In genomic region chr2:16608661-16609643, GRCh38 we compare ENCODE assay signal across 1 cellular context.
A peak's percentile ranks its signal among the peaks of the same experiment; 100 is the strongest.
TF ChIP-seq lines count a peak whose summit lies in the region.

No MANE protein-coding gene starts in this region.

TF ChIP-seq in HepG2, 621 proteins besides CTCF, POLR2A, EP300 and RAD21 (continued from another document):
- TF ChIP-seq, protein P1, sequence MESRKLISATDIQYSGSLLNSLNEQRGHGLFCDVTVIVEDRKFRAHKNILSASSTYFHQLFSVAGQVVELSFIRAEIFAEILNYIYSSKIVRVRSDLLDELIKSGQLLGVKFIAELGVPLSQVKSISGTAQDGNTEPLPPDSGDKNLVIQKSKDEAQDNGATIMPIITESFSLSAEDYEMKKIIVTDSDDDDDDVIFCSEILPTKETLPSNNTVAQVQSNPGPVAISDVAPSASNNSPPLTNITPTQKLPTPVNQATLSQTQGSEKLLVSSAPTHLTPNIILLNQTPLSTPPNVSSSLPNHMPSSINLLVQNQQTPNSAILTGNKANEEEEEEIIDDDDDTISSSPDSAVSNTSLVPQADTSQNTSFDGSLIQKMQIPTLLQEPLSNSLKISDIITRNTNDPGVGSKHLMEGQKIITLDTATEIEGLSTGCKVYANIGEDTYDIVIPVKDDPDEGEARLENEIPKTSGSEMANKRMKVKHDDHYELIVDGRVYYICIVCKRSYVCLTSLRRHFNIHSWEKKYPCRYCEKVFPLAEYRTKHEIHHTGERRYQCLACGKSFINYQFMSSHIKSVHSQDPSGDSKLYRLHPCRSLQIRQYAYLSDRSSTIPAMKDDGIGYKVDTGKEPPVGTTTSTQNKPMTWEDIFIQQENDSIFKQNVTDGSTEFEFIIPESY (CRISPR knock-in tag; IDR thresholded peaks at IDR 0.05): no peak
- TF ChIP-seq ZFY (CRISPR knock-in tag; IDR thresholded peaks at IDR 0.05) (0 out of 2 replicates have a peak, but pooled peaks have one; percentile 19), PHF8 (CRISPR knock-in tag; IDR thresholded peaks at IDR 0.05) (peak; percentile 27; the same call in 1 of the 2 replicates), ZNF619 (CRISPR knock-in tag; IDR thresholded peaks at IDR 0.05) (peak; percentile 60; the same call in 1 of the 2 replicates), RBAK (CRISPR knock-in tag; IDR thresholded peaks at IDR 0.05) (no peak), NFYB (CRISPR knock-in tag; IDR thresholded peaks at IDR 0.05) (no peak), ZNF883 (CRISPR knock-in tag; IDR thresholded peaks at IDR 0.05; ENCODE audit: not compliant biosample characterization) (peak; percentile 66), ZNF256 (CRISPR knock-in tag; conservative IDR thresholded peaks at IDR 0.05) (0 out of 2 replicates have a peak, but pooled peaks have one; percentile 34), STAT6 (CRISPR knock-in tag; IDR thresholded peaks at IDR 0.05; ENCODE audit: borderline replicate concordance) (0 out of 2 replicates have a peak, but pooled peaks have one; percentile 34), MAFK (conservative IDR thresholded peaks at IDR 0.05 in 1 of 2, IDR thresholded peaks at IDR 0.05 in 1 of 2; ENCODE audit: low read length in 2 of 2) (peak; percentile 87 to 91), ZNF280B (CRISPR knock-in tag; IDR thresholded peaks at IDR 0.05; ENCODE audit: borderline replicate concordance) (peak; percentile 70), ZNF687 (CRISPR knock-in tag; IDR thresholded peaks at IDR 0.05) (peak; percentile 59), ISL2 (CRISPR knock-in tag; IDR thresholded peaks at IDR 0.05) (0 out of 2 replicates have a peak, but pooled peaks have one; percentile 12), ZNF207 (IDR thresholded peaks at IDR 0.05; ENCODE audit: borderline replicate concordance) (no peak), DZIP1 (CRISPR knock-in tag; IDR thresholded peaks at IDR 0.05) (0 out of 2 replicates have a peak, but pooled peaks have one; percentile 30)
- TF ChIP-seq, protein P2, sequence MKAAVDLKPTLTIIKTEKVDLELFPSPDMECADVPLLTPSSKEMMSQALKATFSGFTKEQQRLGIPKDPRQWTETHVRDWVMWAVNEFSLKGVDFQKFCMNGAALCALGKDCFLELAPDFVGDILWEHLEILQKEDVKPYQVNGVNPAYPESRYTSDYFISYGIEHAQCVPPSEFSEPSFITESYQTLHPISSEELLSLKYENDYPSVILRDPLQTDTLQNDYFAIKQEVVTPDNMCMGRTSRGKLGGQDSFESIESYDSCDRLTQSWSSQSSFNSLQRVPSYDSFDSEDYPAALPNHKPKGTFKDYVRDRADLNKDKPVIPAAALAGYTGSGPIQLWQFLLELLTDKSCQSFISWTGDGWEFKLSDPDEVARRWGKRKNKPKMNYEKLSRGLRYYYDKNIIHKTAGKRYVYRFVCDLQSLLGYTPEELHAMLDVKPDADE (CRISPR knock-in tag; IDR thresholded peaks at IDR 0.05): no peak
- TF ChIP-seq, protein P3, sequence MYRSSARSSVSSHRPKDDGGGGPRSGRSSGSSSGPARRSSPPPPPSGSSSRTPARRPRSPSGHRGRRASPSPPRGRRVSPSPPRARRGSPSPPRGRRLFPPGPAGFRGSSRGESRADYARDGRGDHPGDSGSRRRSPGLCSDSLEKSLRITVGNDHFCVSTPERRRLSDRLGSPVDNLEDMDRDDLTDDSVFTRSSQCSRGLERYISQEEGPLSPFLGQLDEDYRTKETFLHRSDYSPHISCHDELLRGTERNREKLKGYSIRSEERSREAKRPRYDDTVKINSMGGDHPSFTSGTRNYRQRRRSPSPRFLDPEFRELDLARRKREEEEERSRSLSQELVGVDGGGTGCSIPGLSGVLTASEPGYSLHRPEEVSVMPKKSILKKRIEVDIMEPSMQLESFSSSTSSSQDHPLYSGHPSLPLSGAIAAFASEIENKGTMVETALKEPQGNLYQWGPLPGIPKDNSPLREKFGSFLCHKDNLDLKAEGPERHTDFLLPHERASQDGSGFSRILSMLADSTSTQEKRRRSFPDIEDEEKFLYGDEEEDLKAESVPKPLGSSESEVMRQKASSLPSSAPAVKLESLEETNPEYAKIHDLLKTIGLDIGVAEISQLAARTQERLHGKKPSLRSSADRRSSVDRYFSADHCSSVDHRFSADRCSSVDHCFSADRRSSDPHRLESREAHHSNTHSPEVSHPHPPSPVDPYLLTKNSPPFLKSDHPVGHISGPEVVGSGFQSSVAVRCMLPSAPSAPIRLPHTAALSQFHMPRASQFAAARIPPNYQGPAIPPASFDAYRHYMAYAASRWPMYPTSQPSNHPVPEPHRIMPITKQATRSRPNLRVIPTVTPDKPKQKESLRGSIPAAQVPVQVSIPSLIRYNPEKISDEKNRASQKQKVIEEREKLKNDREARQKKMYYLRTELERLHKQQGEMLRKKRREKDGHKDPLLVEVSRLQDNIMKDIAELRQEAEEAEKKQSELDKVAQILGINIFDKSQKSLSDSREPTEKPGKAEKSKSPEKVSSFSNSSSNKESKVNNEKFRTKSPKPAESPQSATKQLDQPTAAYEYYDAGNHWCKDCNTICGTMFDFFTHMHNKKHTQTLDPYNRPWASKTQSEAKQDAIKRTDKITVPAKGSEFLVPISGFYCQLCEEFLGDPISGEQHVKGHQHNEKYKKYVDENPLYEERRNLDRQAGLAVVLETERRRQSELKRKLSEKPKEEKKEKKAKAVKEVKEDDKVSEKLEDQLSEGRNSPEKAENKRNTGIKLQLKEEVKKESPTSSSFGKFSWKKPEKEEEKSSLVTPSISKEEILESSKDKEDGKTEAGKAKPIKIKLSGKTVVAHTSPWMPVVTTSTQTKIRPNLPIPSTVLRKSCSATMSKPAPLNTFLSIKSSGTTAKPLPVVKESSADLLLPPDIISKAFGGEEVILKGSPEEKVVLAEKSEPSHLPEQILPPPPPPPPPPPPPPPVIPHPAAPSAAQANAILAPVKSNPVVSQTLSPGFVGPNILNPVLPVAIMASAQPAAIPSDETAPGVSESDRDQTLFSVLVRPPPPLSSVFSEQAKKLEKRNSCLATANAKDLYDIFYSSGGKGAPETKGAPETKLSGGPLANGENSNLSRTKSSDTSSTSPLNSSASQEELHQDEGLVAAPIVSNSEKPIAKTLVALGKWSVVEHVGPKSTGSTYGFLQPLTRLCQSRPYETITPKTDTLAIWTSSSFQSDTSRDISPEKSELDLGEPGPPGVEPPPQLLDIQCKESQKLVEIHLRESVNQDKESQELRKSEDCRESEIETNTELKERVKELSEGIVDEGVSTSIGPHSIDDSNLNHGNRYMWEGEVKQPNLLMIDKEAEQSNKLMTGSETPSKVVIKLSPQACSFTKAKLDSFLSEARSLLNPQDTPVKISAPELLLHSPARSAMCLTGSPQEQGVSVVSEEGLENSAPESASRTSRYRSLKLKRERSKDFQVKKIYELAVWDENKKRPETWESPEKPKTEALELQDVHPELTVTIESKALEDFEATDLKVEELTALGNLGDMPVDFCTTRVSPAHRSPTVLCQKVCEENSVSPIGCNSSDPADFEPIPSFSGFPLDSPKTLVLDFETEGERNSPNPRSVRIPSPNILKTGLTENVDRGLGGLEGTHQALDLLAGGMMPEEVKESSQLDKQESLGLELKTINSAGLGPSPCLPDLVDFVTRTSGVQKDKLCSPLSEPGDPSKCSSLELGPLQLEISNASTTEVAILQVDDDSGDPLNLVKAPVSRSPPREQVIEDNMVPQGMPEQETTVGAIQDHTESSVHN (CRISPR knock-in tag; IDR thresholded peaks at IDR 0.05): 0 out of 2 replicates have a peak, but pooled peaks have one; percentile 31
